8 cellular contexts compared by ENCODE assay signal in the genomic region with DNA sequence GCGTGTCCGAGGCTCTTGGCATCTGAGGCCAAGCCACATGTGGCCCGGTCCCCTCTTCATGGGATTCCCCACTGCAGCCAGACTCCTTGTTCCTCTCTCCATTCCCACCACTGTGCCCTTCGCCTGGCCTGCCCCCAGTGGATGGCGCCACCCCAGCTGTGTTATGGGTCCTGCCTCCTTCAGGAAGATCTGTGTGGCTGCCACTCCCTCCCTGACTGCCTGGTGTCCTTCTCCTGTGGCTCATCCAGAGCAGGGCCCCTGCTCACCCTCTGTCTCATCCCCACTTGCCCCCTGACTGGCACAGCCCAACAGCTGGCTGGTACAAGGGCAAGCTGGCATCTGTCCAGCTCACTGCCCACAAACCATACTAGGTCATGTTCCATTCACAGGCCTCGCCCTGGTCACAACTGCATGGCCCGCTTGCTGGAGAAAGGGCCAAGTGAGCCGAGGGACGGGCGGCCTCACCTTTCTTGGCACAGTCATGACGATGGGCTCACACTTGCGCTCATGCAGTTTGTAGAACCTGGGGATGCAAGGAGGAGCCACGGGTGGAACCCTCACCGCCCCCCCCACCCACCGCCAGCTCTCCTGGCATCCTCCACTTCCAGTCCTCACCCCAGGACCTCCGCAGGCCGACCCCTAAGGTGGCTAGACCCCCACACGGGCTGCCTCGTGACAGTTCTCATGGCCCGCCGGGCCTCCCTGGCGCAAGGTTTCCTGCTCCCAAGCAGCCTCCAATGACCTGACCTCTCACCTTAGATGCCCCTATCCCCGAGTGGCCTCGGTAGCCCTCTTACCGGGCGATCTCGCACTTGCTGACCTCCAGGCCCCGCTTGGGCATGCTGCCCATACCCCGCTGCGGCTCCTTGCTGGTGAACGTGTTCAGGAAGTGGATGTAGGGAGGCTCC. TPM values are rescaled to one million over a fixed set of nuclear protein-coding genes. Genes with fewer than 3 reads are reported as not detected.
DNase-seq lines count a peak whose midpoint lies in the region; ATAC-seq and TF ChIP-seq lines count a peak whose summit lies in the region.

No MANE protein-coding gene starts in this region.

- no peaks in the 10 kb centered on the region for H3K27me3 Mint-ChIP-seq in central memory CD8-positive, alpha-beta T cell
- H3K27me3 Mint-ChIP-seq in nephron (ENCODE audit: low read depth), result no peaks in the 10 kb centered on the region

- peak in 1 of 5 donors; percentile 48 for DNase-seq in heart left ventricle
- no peak for DNase-seq in Right ventricle myocardium inferior (ENCODE audit: missing footprints)
- no peak for DNase-seq in central memory CD8-positive, alpha-beta T cell (ENCODE audit: low spot score in 2 of 2)
- DNase-seq in NCI-H2107 (lab: John Stamatoyannopoulos, UW), result no peak
- DNase-seq in NCI-H1105 treated with DMSO at 0.1 percent for 48 hours (lab: John Stamatoyannopoulos, UW), result no peak
- DNase-seq in NCI-H1694 treated with DMSO at 0.1 percent for 48 hours (lab: John Stamatoyannopoulos, UW), result no peak

- H2AFZ ChIP-seq in OCI-LY3 (ENCODE audit: low read depth, low read length), result no peak overlapping the region

- WGBS in heart left ventricle, 4 donors, result 70 to 78% (median 73%) methylated on average over 29 to 31 of the region's 31 CpGs

- no peaks in the 10 kb centered on the region for H3K9me3 Mint-ChIP-seq in central memory CD8-positive, alpha-beta T cell
- H3K9me3 Mint-ChIP-seq in nephron, result no peaks in the 10 kb centered on the region

- H3K4me1 ChIP-seq in heart left ventricle (peaks cover 0 to 71% (median 24%) of the 10 kb centered on the region in 12 donors), OCI-LY3 (ENCODE audit: low read length) (peaks cover 56% of the 10 kb centered on the region)

- TF ChIP-seq CTCF in heart left ventricle (IDR thresholded peaks at IDR 0.05) (peak in 3 of 12 donors; percentile 10 to 18 (median 12)), OCI-LY3 (IDR thresholded peaks at IDR 0.05; ENCODE audit: low read depth, low read length) (peak; percentile 55), nephron (IDR thresholded peaks at IDR 0.05; ENCODE audit: unreplicated experiment in 3 of 3) (no peak)

- peaks cover 43% of the 10 kb centered on the region for H3K79me2 ChIP-seq in OCI-LY3 (ENCODE audit: low read length)

- intact Hi-C loops in heart left ventricle (cut with DNase I), result no loop called here
- intact Hi-C loops in Right ventricle myocardium inferior (cut with DNase I), result no loop called here

- H3K9me3 ChIP-seq in heart left ventricle, result no peaks in the 10 kb centered on the region
- H3K9me3 ChIP-seq in OCI-LY3 (ENCODE audit: insufficient read depth, low read length), result no peaks in the 10 kb centered on the region

- ATAC-seq in heart left ventricle, result peak in 2 of 4 donors; percentile 0 to 18
- ATAC-seq in Right ventricle myocardium inferior, result no peak
- no peak for ATAC-seq in central memory CD8-positive, alpha-beta T cell (replicated peaks; ENCODE audit: extremely low read depth, poor library complexity, severe bottlenecking)

- H4K20me1 ChIP-seq in OCI-LY3 (ENCODE audit: insufficient read depth, low read length), result no peaks in the 10 kb centered on the region

- no peaks in the 10 kb centered on the region for H3K27me3 ChIP-seq in heart left ventricle
- H3K27me3 ChIP-seq in OCI-LY3 (ENCODE audit: low read depth, low read length), result no peaks in the 10 kb centered on the region

- no peak for TF ChIP-seq POLR2A in heart left ventricle (IDR thresholded peaks at IDR 0.05)

- H3K4me3 ChIP-seq in heart left ventricle, result peak overlapping the region in 1 of 12 donors; percentile 62
- peak overlapping the region; percentile 83 for H3K4me3 ChIP-seq in OCI-LY3 (ENCODE audit: low read length)

- H3K4me1 Mint-ChIP-seq in central memory CD8-positive, alpha-beta T cell, result peaks cover 52% of the 10 kb centered on the region
- peaks cover 5% of the 10 kb centered on the region for H3K4me1 Mint-ChIP-seq in nephron

- H3K36me3 ChIP-seq in heart left ventricle (peaks cover 0 to 61% (median 21%) of the 10 kb centered on the region in 9 donors), OCI-LY3 (replicated peaks; ENCODE audit: low read depth, low read length) (peaks cover 23% of the 10 kb centered on the region)

- peak overlapping the region; percentile 96 for H3K4me3 Mint-ChIP-seq in central memory CD8-positive, alpha-beta T cell
- peak overlapping the region in 2 of 3 experiments; percentile 14 to 19 for H3K4me3 Mint-ChIP-seq in nephron

- peak overlapping the region; percentile 97 for H3K27ac Mint-ChIP-seq in central memory CD8-positive, alpha-beta T cell (ENCODE audit: low read depth)
- H3K27ac Mint-ChIP-seq in nephron, result peak overlapping the region; percentile 19 to 61 (median 52)

- peak overlapping the region; percentile 99 for H3K4me2 ChIP-seq in OCI-LY3 (ENCODE audit: low read length)

- peak overlapping the region; percentile 99; the same call in 1 of the 2 replicates for H3K9ac ChIP-seq in OCI-LY3 (ENCODE audit: low read length)

- H3K27ac ChIP-seq in heart left ventricle (peak overlapping the region in 10 of 12 donors; percentile 3 to 90 (median 25)), OCI-LY3 (ENCODE audit: low read length) (peak overlapping the region; percentile 96)

- H3K36me3 Mint-ChIP-seq in central memory CD8-positive, alpha-beta T cell (ENCODE audit: insufficient read depth), result peaks cover 50% of the 10 kb centered on the region
- H3K36me3 Mint-ChIP-seq in nephron (ENCODE audit: low read depth), result peaks cover 4% of the 10 kb centered on the region

RNA-seq across cellular contexts. Expression of a gene that starts 2.1 kb away (rescaled TPM):
- 10 to 100 TPM in 1 of 9 donors, 1 to 10 TPM in 4, under 1 TPM in 4; 0.50 to 11.0 (median 1.3) TPM for total RNA-seq in heart left ventricle
- 1 to 10 TPM; 1.1 to 1.4 TPM for polyA plus RNA-seq in heart left ventricle
- total RNA-seq in Right ventricle myocardium inferior, result 1.7 TPM

RNA-seq across cellular contexts. Expression of a gene that starts 3.7 kb away (rescaled TPM):
- total RNA-seq in heart left ventricle (10 to 100 TPM; 14.6 to 53.3 (median 21.2) TPM), Right ventricle myocardium inferior (26.6 TPM)
- polyA plus RNA-seq in heart left ventricle, result 10 to 100 TPM; 17.1 to 37.0 TPM

RNA-seq across cellular contexts. Expression of a gene that starts 11.3 kb away (rescaled TPM):
- total RNA-seq in heart left ventricle (10 to 100 TPM; 19.3 to 32.8 (median 25.2) TPM), Right ventricle myocardium inferior (27.8 TPM)
- 10 to 100 TPM; 33.3 to 36.0 TPM for polyA plus RNA-seq in heart left ventricle

RNA-seq across cellular contexts. Expression of a gene that starts 13.0 kb away (rescaled TPM):
- total RNA-seq in heart left ventricle, result not detected
- not detected for polyA plus RNA-seq in heart left ventricle
- not detected for total RNA-seq in Right ventricle myocardium inferior

RNA-seq across cellular contexts. Expression of a gene that starts 15.6 kb away (rescaled TPM):
- total RNA-seq in heart left ventricle (1 to 10 TPM in 3 of 9 donors, under 1 TPM in 5, not detected in 1; 0.25 to 4.2 (median 0.61) TPM), Right ventricle myocardium inferior (1.1 TPM)
- polyA plus RNA-seq in heart left ventricle, result under 1 TPM; 0.44 to 0.57 TPM
